Comparison of ENCODE assay signal across 19 cellular contexts in genomic region chr13:26590951-26591350, GRCh38. TPM values are rescaled to one million over a fixed set of nuclear protein-coding genes. Genes with fewer than 3 reads are reported as not detected.
A peak's percentile ranks its signal among the peaks of the same experiment; 100 is the strongest.
DNase-seq lines count a peak whose midpoint lies in the region; ATAC-seq, FAIRE-seq and TF ChIP-seq lines count a peak whose summit lies in the region.
"Had no signal": no experiment of that assay in that cellular context is flagged by ENCODE, and none has a peak within 500 bp of the region (broad histone marks: within the 10 kb centered on the region; RNA-seq: fewer than 3 reads in every experiment).

No MANE protein-coding gene starts in this region.

- no peak overlapping the region for H4K12ac ChIP-seq in trophoblast cell (ENCODE audit: low read depth, low read length)

- 49% methylated on average over 4 of the region's 4 CpGs for WGBS in hepatocyte (ENCODE audit: low lambda C conversion rate, missing lambda C conversion rate)
- no CpG with 5 or more reads among the region's 4 CpGs for WGBS in trophoblast cell (ENCODE audit: extremely low coverage, insufficient coverage, insufficient read length)
- 65 to 70% methylated on average over 4 of the region's 4 CpGs for WGBS in pancreas, 2 donors

- no peak overlapping the region for H3K18ac ChIP-seq in trophoblast cell (ENCODE audit: low read length)

- H3K14ac ChIP-seq in trophoblast cell (ENCODE audit: low read length), result no peak overlapping the region

- no peaks in the 10 kb centered on the region for H3K79me1 ChIP-seq in trophoblast cell (ENCODE audit: low read length)

- TF ChIP-seq CTCF in hepatocyte (IDR thresholded peaks at IDR 0.05; ENCODE audit: poor library complexity), result peak; percentile 14
- no peak for TF ChIP-seq CTCF in PC-3 (conservative IDR thresholded peaks at IDR 0.05; ENCODE audit: low read depth, low read length)
- TF ChIP-seq CTCF in pancreas (IDR thresholded peaks at IDR 0.05), result no peak

- H3K9me2 ChIP-seq in hepatocyte (replicated peaks; ENCODE audit: insufficient read depth), result no peaks in the 10 kb centered on the region
- no peaks in the 10 kb centered on the region for H3K9me2 ChIP-seq in PC-3 (replicated peaks; ENCODE audit: low read length)

- intact Hi-C loops in PC-3 (cut with micrococcal nuclease) (no loop called here), pancreas (cut with DNase I) (no loop called here)

- H3K4me1 ChIP-seq in hepatocyte (ENCODE audit: insufficient read depth) (peaks cover 20% of the 10 kb centered on the region), trophoblast cell (ENCODE audit: control insufficient read depth in 1 of 2, insufficient read depth in 2 of 2, low read length in 2 of 2) (no peaks in the 10 kb centered on the region), PC-3 (ENCODE audit: insufficient read depth, low read length) (no peaks in the 10 kb centered on the region), pancreas (no peaks in the 10 kb centered on the region)
- H3K4me1 ChIP-seq: Peyer's patch had no signal

- H2BK120ac ChIP-seq in trophoblast cell (ENCODE audit: insufficient read depth, low read length, poor library complexity), result no peak overlapping the region

- H3K4me3 ChIP-seq in hepatocyte (no peak overlapping the region), trophoblast cell (ENCODE audit: low read depth, low read length) (no peak overlapping the region), PC-3 (ENCODE audit: low read length) (no peak overlapping the region), pancreas (no peak overlapping the region)
- H3K4me3 ChIP-seq: MG63, Peyer's patch had no signal

- peak overlapping the region; percentile 72 for H3K9ac ChIP-seq in trophoblast cell (ENCODE audit: low read length)
- no peak overlapping the region for H3K9ac ChIP-seq in PC-3 (ENCODE audit: low read length)

- no TSS peak for BruUV-seq in PC-3 (replicated peaks; lab: Mats Ljungman, UMichigan)

- H4K91ac ChIP-seq in trophoblast cell (ENCODE audit: low read depth, low read length), result no peak overlapping the region

- DNase-seq in HuH-7 (ENCODE audit: low spot score), result peak; percentile 15
- DNase-seq in SK-MEL-5 (ENCODE audit: low read depth, low spot score), result peak; percentile 10
- DNase-seq in hepatocyte (ENCODE audit: low spot score), result peak; percentile 25
- no peak for DNase-seq in trophoblast cell
- no peak for DNase-seq in PC-3
- no peak for DNase-seq in HCEC 1CT
- DNase-seq in pancreas, result no peak
- DNase-seq: Calu3; CD4-positive, alpha-beta T cell; DND-41; GDM1; KG1; MG63; NCI-H1092 treated with DMSO at 0.1 percent for 48 hours; NCI-H1694 treated with DMSO at 0.1 percent for 48 hours; NCI-H446; NCI-H774; Peyer's patch; SHP77 had no signal

- no peak overlapping the region for H2BK5ac ChIP-seq in trophoblast cell (ENCODE audit: low read depth, low read length, poor library complexity)

- H3K4me2 ChIP-seq in hepatocyte (peak overlapping the region; percentile 51), trophoblast cell (ENCODE audit: low read length) (no peak overlapping the region), PC-3 (ENCODE audit: low read length) (no peak overlapping the region)

- ATAC-seq in PC-3, result no peak
- ATAC-seq in pancreas, result no peak

- CTCF ChIA-PET in PC-3 (lab: Charles Lee), result no interaction called here

- H3K27me3 ChIP-seq in hepatocyte (no peaks in the 10 kb centered on the region), trophoblast cell (ENCODE audit: insufficient read depth, low read length) (no peaks in the 10 kb centered on the region), PC-3 (ENCODE audit: low read length) (peaks cover 12% of the 10 kb centered on the region; the same call in 1 of the 2 replicates), pancreas (no peaks in the 10 kb centered on the region)
- H3K27me3 ChIP-seq: MG63, Peyer's patch had no signal

- no peaks in the 10 kb centered on the region for H3K9me3 ChIP-seq in hepatocyte (ENCODE audit: low read depth)
- no peaks in the 10 kb centered on the region for H3K9me3 ChIP-seq in trophoblast cell (ENCODE audit: insufficient read depth, low read depth, low read length)
- no peaks in the 10 kb centered on the region for H3K9me3 ChIP-seq in PC-3 (ENCODE audit: low read length)
- no peaks in the 10 kb centered on the region for H3K9me3 ChIP-seq in pancreas
- H3K9me3 ChIP-seq: Peyer's patch had no signal

- no peak overlapping the region for H2BK12ac ChIP-seq in trophoblast cell (ENCODE audit: low read length)

- H3K23ac ChIP-seq in trophoblast cell (ENCODE audit: low read length), result peak overlapping the region; percentile 2

- POLR2A ChIA-PET in PC-3 (lab: Charles Lee; ENCODE audit: unreplicated experiment), result no interaction called here

- H3K79me2 ChIP-seq in hepatocyte, result peaks cover 88% of the 10 kb centered on the region
- H3K79me2 ChIP-seq in trophoblast cell (ENCODE audit: control insufficient read depth, insufficient read depth, low read length, poor library complexity), result no peaks in the 10 kb centered on the region
- H3K79me2 ChIP-seq in PC-3 (ENCODE audit: low read length), result no peaks in the 10 kb centered on the region

- peak overlapping the region; percentile 36 for H3K27ac ChIP-seq in hepatocyte
- no peak overlapping the region for H3K27ac ChIP-seq in trophoblast cell (ENCODE audit: low read depth, low read length)
- H3K27ac ChIP-seq in PC-3 (ENCODE audit: low read length), result no peak overlapping the region
- H3K27ac ChIP-seq in pancreas, result no peak overlapping the region
- H3K27ac ChIP-seq: Peyer's patch had no signal

- no peak overlapping the region for H3K4ac ChIP-seq in trophoblast cell (ENCODE audit: low read depth, low read length)

- no peak for FAIRE-seq in pancreas (lab: Jason Lieb, UNC)

- in situ Hi-C loops in SK-MEL-5 (cut with HindIII; ENCODE audit: low pct_unique_long_range_greater_than_20kb, low sequenced_read_pairs), result no loop called here

- H2AFZ ChIP-seq in hepatocyte (no peak overlapping the region), trophoblast cell (ENCODE audit: insufficient read depth, low read length, poor library complexity) (no peak overlapping the region), PC-3 (ENCODE audit: low read length) (no peak overlapping the region)

- H4K8ac ChIP-seq in trophoblast cell (ENCODE audit: low read depth, low read length), result no peak overlapping the region

- H3K36me3 ChIP-seq in hepatocyte (replicated peaks; ENCODE audit: insufficient read depth, low read depth) (no peaks in the 10 kb centered on the region), trophoblast cell (ENCODE audit: control insufficient read depth in 1 of 2, insufficient read depth in 2 of 2, low read length in 2 of 2) (no peaks in the 10 kb centered on the region), PC-3 (ENCODE audit: low read depth, low read length) (no peaks in the 10 kb centered on the region), pancreas (no peaks in the 10 kb centered on the region)
- H3K36me3 ChIP-seq: Peyer's patch had no signal

- H4K20me1 ChIP-seq in hepatocyte (ENCODE audit: insufficient read depth, poor library complexity, severe bottlenecking) (no peaks in the 10 kb centered on the region), PC-3 (ENCODE audit: low read length) (no peaks in the 10 kb centered on the region)

- no peaks in the 10 kb centered on the region for H3F3A ChIP-seq in PC-3 (ENCODE audit: low read length, unreplicated experiment)

- H2AK5ac ChIP-seq in trophoblast cell (ENCODE audit: low read length), result no peak overlapping the region

RNA-seq across cellular contexts. Expression of gene WASF3, which starts 33.5 kb away (rescaled TPM):
- total RNA-seq in SK-MEL-5 (2014; rRNA removed; shearing (Covaris generic)), result 17.2 and 17.4 TPM in 2 replicates
- polyA plus RNA-seq in SK-MEL-5 (2015; cell fraction: cytosol; rRNA removed), result 24.0 and 32.7 TPM in 2 replicates
- polyA plus RNA-seq in SK-MEL-5 (2015; cell fraction: nucleus; rRNA removed), result 19.1 and 23.9 TPM in 2 replicates
- total RNA-seq in hepatocyte (15.5 and 17.8 TPM in 2 replicates), PC-3 (2014; rRNA removed) (2.0 and 2.6 TPM in 2 replicates), pancreas (1 to 10 TPM; 3.7 to 9.3 (median 6.4) TPM)
- polyA plus RNA-seq in hepatocyte (10.1 and 10.4 TPM in 2 replicates), pancreas (1 to 10 TPM; 3.6 to 5.0 TPM)
- 3.3 and 3.6 TPM in 2 replicates for polyA plus RNA-seq in trophoblast cell (2013)

Comparison
In these comparisons a context has a peak if more than half of its experiments do, and no peak if none do; other contexts are left out.
1. DNase-seq: peak in HuH-7 (single experiment), SK-MEL-5 (single experiment) and hepatocyte (single experiment); none in trophoblast cell (0 of 2), PC-3 (single experiment), HCEC 1CT (single experiment) and pancreas (0 of 6).